In the genomic region with DNA sequence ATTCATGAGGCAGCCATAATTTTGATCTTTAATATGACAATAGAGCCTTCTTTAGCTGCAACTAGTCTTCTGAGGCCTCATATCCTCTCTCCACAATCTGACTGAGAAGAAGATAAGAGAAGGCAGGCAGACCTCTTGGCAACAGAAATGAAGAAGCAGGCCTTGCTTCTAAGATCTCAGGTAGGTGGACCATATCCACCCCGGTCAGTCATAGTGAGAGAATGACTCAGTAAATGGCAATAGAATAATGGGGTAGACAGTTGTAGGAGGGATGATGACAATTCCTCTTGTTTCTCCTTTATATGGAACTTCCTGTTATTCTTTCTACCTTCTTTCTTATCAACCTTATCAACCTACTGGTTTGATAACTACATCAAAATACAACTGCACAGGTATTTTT, we compare ENCODE assay signal across 23 cellular contexts.
DNase-seq lines count a peak whose midpoint lies in the region; ATAC-seq and TF ChIP-seq lines count a peak whose summit lies in the region.
"Had no signal": no experiment of that assay in that cellular context is flagged by ENCODE, and none has a peak within 500 bp of the region (broad histone marks: within the 10 kb centered on the region; RNA-seq: fewer than 3 reads in every experiment).

No MANE protein-coding gene starts in this region.

- CTCF ChIA-PET in PC-9 (lab: Charles Lee) (no interaction called here), HEK293T (lab: Yijun Ruan, JAX) (no interaction called here)

- H3K4me2 ChIP-seq in PC-9 = no peak overlapping the region

- no peaks in the 10 kb centered on the region for H3K27me3 Mint-ChIP-seq in stimulated activated memory B cell treated with anti-CD40 and anti-IgM and Interleukin-4, amounts not matched to agents 10 μg/mL and 1 μg/mL and 100 μg/mL, for 72 hours
- H3K27me3 Mint-ChIP-seq: activated CD4-positive, alpha-beta memory T cell treated with anti-CD3 and anti-CD28 coated beads, Interleukin-2, amount 10 ng/mL, durations not matched to agents 7 days and 5 days; central memory CD8-positive, alpha-beta T cell; naive B cell had no signal

- intact Hi-C loops in PC-9 (cut with micrococcal nuclease; ENCODE audit: unreplicated experiment) = no loop called here

- H2AFZ ChIP-seq in PC-9 = no peak overlapping the region

- no TSS peak for BruUV-seq in PC-9 (replicated peaks; lab: Mats Ljungman, UMichigan)

- no peaks in the 10 kb centered on the region for H3K9me2 ChIP-seq in PC-9 (ENCODE audit: insufficient read depth)

- H3K4me3 Mint-ChIP-seq in stimulated activated memory B cell treated with anti-CD40 and anti-IgM and Interleukin-4, amounts not matched to agents 10 μg/mL and 1 μg/mL and 100 μg/mL, for 72 hours = no peak overlapping the region
- H3K4me3 Mint-ChIP-seq: activated CD4-positive, alpha-beta memory T cell treated with anti-CD3 and anti-CD28 coated beads, Interleukin-2, amount 10 ng/mL, durations not matched to agents 7 days and 5 days; activated naive CD8-positive, alpha-beta T cell treated with anti-CD3 and anti-CD28 coated beads for 36 hours; central memory CD8-positive, alpha-beta T cell; naive B cell had no signal

- no peaks in the 10 kb centered on the region for H3K36me3 ChIP-seq in PC-9 (ENCODE audit: low read depth)
- H3K36me3 ChIP-seq: suprapubic skin, uterus had no signal

- ATAC-seq in GM18519 (IDR thresholded peaks at IDR 0.05; ENCODE audit: low FRiP score, unreplicated experiment) = peak; percentile 90
- ATAC-seq in HG02588 (IDR thresholded peaks at IDR 0.05; ENCODE audit: unreplicated experiment) = peak; percentile 79
- peak; percentile 66 for ATAC-seq in HG03095 (IDR thresholded peaks at IDR 0.05; ENCODE audit: unreplicated experiment)
- ATAC-seq in stimulated activated memory B cell treated with anti-CD40 and anti-IgM and Interleukin-4, amounts not matched to agents 10 μg/mL and 1 μg/mL and 100 μg/mL, for 72 hours = peak; percentile 58
- ATAC-seq in HG03457 (IDR thresholded peaks at IDR 0.05; ENCODE audit: unreplicated experiment) = no peak
- ATAC-seq: left ventricle myocardium superior had no signal

- H3K4me3 ChIP-seq in PC-9 = no peak overlapping the region
- H3K4me3 ChIP-seq: suprapubic skin, uterus had no signal

- no peaks in the 10 kb centered on the region for H3K9me3 ChIP-seq in PC-9 (ENCODE audit: insufficient read depth, low read depth)
- H3K9me3 ChIP-seq: Caco-2, uterus had no signal

- no peaks in the 10 kb centered on the region for H4K20me1 ChIP-seq in PC-9 (ENCODE audit: insufficient read depth)

- H3K36me3 Mint-ChIP-seq in stimulated activated memory B cell treated with anti-CD40 and anti-IgM and Interleukin-4, amounts not matched to agents 10 μg/mL and 1 μg/mL and 100 μg/mL, for 72 hours = no peaks in the 10 kb centered on the region
- H3K36me3 Mint-ChIP-seq: activated naive CD8-positive, alpha-beta T cell treated with anti-CD3 and anti-CD28 coated beads for 36 hours; naive B cell had no signal

- H3K9me3 Mint-ChIP-seq in stimulated activated memory B cell treated with anti-CD40 and anti-IgM and Interleukin-4, amounts not matched to agents 10 μg/mL and 1 μg/mL and 100 μg/mL, for 72 hours = peaks cover 8% of the 10 kb centered on the region
- H3K9me3 Mint-ChIP-seq: activated CD4-positive, alpha-beta memory T cell treated with anti-CD3 and anti-CD28 coated beads, Interleukin-2, amount 10 ng/mL, durations not matched to agents 7 days and 5 days had no signal

- H3K27ac ChIP-seq in PC-9 = no peak overlapping the region
- H3K27ac ChIP-seq: suprapubic skin, uterus had no signal

- DNase-seq in PC-9 (no peak), HEK293T (ENCODE audit: extremely low spot score) (no peak)
- DNase-seq: activated CD4-positive, alpha-beta memory T cell treated with anti-CD3 and anti-CD28 coated beads, Interleukin-2, amount 10 ng/mL, durations not matched to agents 7 days and 5 days; activated naive CD8-positive, alpha-beta T cell treated with anti-CD3 and anti-CD28 coated beads for 36 hours; C1 segment of cervical spinal cord; Caco-2; DND-41; HCEC 1CT; hypothalamus; left ventricle myocardium superior; naive B cell; NCI-H1436; Right ventricle myocardium superior; SW 1271; T1000; uterus had no signal

- no peaks in the 10 kb centered on the region for H3K4me1 Mint-ChIP-seq in stimulated activated memory B cell treated with anti-CD40 and anti-IgM and Interleukin-4, amounts not matched to agents 10 μg/mL and 1 μg/mL and 100 μg/mL, for 72 hours
- H3K4me1 Mint-ChIP-seq: activated CD4-positive, alpha-beta memory T cell treated with anti-CD3 and anti-CD28 coated beads, Interleukin-2, amount 10 ng/mL, durations not matched to agents 7 days and 5 days; central memory CD8-positive, alpha-beta T cell; naive B cell had no signal

- H3K27me3 ChIP-seq in PC-9 (ENCODE audit: insufficient read depth, low read depth) = no peaks in the 10 kb centered on the region
- H3K27me3 ChIP-seq: suprapubic skin, uterus had no signal

- no peaks in the 10 kb centered on the region for H3K4me1 ChIP-seq in PC-9 (replicated peaks; ENCODE audit: insufficient read depth)
- H3K4me1 ChIP-seq: Caco-2, suprapubic skin, uterus had no signal

- POLR2A ChIA-PET in PC-9 (lab: Charles Lee; ENCODE audit: unreplicated experiment) (no interaction called here), HEK293T (lab: Yijun Ruan, JAX) (no interaction called here)

- no peaks in the 10 kb centered on the region for H3K79me2 ChIP-seq in PC-9 (ENCODE audit: low read depth)

- no peaks in the 10 kb centered on the region for H3F3A ChIP-seq in PC-9 (ENCODE audit: insufficient read depth, low read depth)

- TF ChIP-seq CTCF in PC-9 (conservative IDR thresholded peaks at IDR 0.05) = no peak

- H3K27ac Mint-ChIP-seq in stimulated activated memory B cell treated with anti-CD40 and anti-IgM and Interleukin-4, amounts not matched to agents 10 μg/mL and 1 μg/mL and 100 μg/mL, for 72 hours = no peak overlapping the region
- H3K27ac Mint-ChIP-seq: activated CD4-positive, alpha-beta memory T cell treated with anti-CD3 and anti-CD28 coated beads, Interleukin-2, amount 10 ng/mL, durations not matched to agents 7 days and 5 days; activated naive CD8-positive, alpha-beta T cell treated with anti-CD3 and anti-CD28 coated beads for 36 hours had no signal

TF ChIP-seq in HEK293T, 16 proteins besides CTCF, POLR2A, EP300 and RAD21:
- TF ChIP-seq LEF1 (IDR thresholded peaks at IDR 0.05; ENCODE audit: borderline replicate concordance) (no peak), HDGF (IDR thresholded peaks at IDR 0.05; ENCODE audit: borderline replicate concordance) (no peak), ELF4 (IDR thresholded peaks at IDR 0.05) (no peak), SP1 (IDR thresholded peaks at IDR 0.05) (no peak), FOXK2 (IDR thresholded peaks at IDR 0.05) (no peak), L3MBTL2 (conservative IDR thresholded peaks at IDR 0.05) (no peak), SUZ12 (IDR thresholded peaks at IDR 0.05) (no peak), CTBP1 (IDR thresholded peaks at IDR 0.05; ENCODE audit: borderline replicate concordance) (no peak), BHLHE40 (IDR thresholded peaks at IDR 0.05; ENCODE audit: borderline replicate concordance) (no peak), FOXM1 (IDR thresholded peaks at IDR 0.05; ENCODE audit: borderline replicate concordance) (no peak), ARNT (IDR thresholded peaks at IDR 0.05) (no peak), NFRKB (IDR thresholded peaks at IDR 0.05) (no peak), FOXA1 (IDR thresholded peaks at IDR 0.05) (no peak), ZNF384 (IDR thresholded peaks at IDR 0.05) (no peak), TARDBP (IDR thresholded peaks at IDR 0.05) (no peak)
- TF ChIP-seq, protein P1, sequence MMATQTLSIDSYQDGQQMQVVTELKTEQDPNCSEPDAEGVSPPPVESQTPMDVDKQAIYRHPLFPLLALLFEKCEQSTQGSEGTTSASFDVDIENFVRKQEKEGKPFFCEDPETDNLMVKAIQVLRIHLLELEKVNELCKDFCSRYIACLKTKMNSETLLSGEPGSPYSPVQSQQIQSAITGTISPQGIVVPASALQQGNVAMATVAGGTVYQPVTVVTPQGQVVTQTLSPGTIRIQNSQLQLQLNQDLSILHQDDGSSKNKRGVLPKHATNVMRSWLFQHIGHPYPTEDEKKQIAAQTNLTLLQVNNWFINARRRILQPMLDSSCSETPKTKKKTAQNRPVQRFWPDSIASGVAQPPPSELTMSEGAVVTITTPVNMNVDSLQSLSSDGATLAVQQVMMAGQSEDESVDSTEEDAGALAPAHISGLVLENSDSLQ (IDR thresholded peaks at IDR 0.05) = no peak
